9 cellular contexts compared by ENCODE assay signal in genomic region chr5:169584998-169585451, GRCh38. TPM values are rescaled to one million over a fixed set of nuclear protein-coding genes. Genes with fewer than 3 reads are reported as not detected.
A peak's percentile ranks its signal among the peaks of the same experiment; 100 is the strongest.
DNase-seq lines count a peak whose midpoint lies in the region; ATAC-seq, FAIRE-seq and TF ChIP-seq lines count a peak whose summit lies in the region.
"Had no signal": no experiment of that assay in that cellular context is flagged by ENCODE, and none has a peak within 500 bp of the region (broad histone marks: within the 10 kb centered on the region; RNA-seq: fewer than 3 reads in every experiment).

No MANE protein-coding gene starts in this region.

- DNase-seq in A549 (ENCODE audit: low read depth in 1 of 2, low spot score in 1 of 2) (no peak), GM12864 (ENCODE audit: low read depth) (no peak), activated B cell treated with CpG ODN at 0.5 μM for 24 hours (no peak), Peyer's patch (no peak), DMS79 (lab: John Stamatoyannopoulos, UW) (no peak)
- DNase-seq: heart right ventricle had no signal

- H3K4me1 Mint-ChIP-seq in activated B cell treated with CpG ODN at 0.5 μM for 24 hours = peaks cover 24% of the 10 kb centered on the region

- no peak overlapping the region for H3K27ac Mint-ChIP-seq in activated B cell treated with CpG ODN at 0.5 μM for 24 hours

- POLR2A ChIA-PET in A549 (lab: Yijun Ruan, JAX) = interaction anchor here (1.9 kb wide), 1 partner anchor 9 kb away, joined by 7 read pairs; no protein-coding TSS in a partner anchor
- POLR2A ChIA-PET in activated B cell treated with CpG ODN at 0.5 μM for 24 hours (lab: Charles Lee) = no interaction called here

- H3K27ac ChIP-seq in A549 (peak overlapping the region; percentile 84 to 95), Peyer's patch (no peak overlapping the region)

- no peaks in the 10 kb centered on the region for H3K9me3 ChIP-seq in A549
- H3K9me3 ChIP-seq in iPS-18c (ENCODE audit: control insufficient read depth, insufficient read depth, low read length) = no peaks in the 10 kb centered on the region
- no peaks in the 10 kb centered on the region for H3K9me3 ChIP-seq in Peyer's patch
- H3K9me3 ChIP-seq: heart right ventricle had no signal

- no peak for TF ChIP-seq RAD21 in A549 (conservative IDR thresholded peaks at IDR 0.05 in 1 of 2, IDR thresholded peaks at IDR 0.05 in 1 of 2)

- no peak for FAIRE-seq in A549 (lab: Jason Lieb, UNC)

- H3K9me3 Mint-ChIP-seq in activated B cell treated with CpG ODN at 0.5 μM for 24 hours = no peaks in the 10 kb centered on the region

- H3K4me1 ChIP-seq in A549 = peaks cover 48% of the 10 kb centered on the region
- peaks cover 0 to 6% (median 3%) of the 10 kb centered on the region in 4 donors for H3K4me1 ChIP-seq in Peyer's patch

- peak overlapping the region; percentile 89 for H3K4me2 ChIP-seq in A549

- CTCF ChIA-PET in A549 (lab: Yijun Ruan, JAX) = interaction anchor here (0.6 to 1.2 kb wide), 6 partner anchors 47 to 904 kb away, joined by 3 to 6 read pairs (median 3); partner anchors contain the start of gene INSYN2B
- CTCF ChIA-PET in activated B cell treated with CpG ODN at 0.5 μM for 24 hours (lab: Charles Lee) = no interaction called here

- H3K27me3 Mint-ChIP-seq in activated B cell treated with CpG ODN at 0.5 μM for 24 hours = peaks cover 3% of the 10 kb centered on the region

- H3K36me3 ChIP-seq in Peyer's patch = peaks cover 0 to 3% (median 0%) of the 10 kb centered on the region in 3 donors

- TF ChIP-seq EP300 in A549 (IDR thresholded peaks at IDR 0.05) = no peak

- TF ChIP-seq POLR2A in A549 (IDR thresholded peaks at IDR 0.05; ENCODE audit: low read length) (no peak), Peyer's patch (IDR thresholded peaks at IDR 0.05) (no peak)

- H3K4me3 ChIP-seq in A549 (peak overlapping the region; percentile 83), GM12864 (ENCODE audit: low read depth, low read length) (peak overlapping the region; percentile 95), iPS-18c (ENCODE audit: insufficient read depth, low read depth, low read length) (peak overlapping the region; percentile 91), Peyer's patch (peak overlapping the region in 1 of 4 donors; percentile 88)

- ATAC-seq in A549 = no peak
- no peak for ATAC-seq in activated B cell treated with CpG ODN at 0.5 μM for 24 hours (ENCODE audit: low read depth)
- ATAC-seq in HG02759 (IDR thresholded peaks at IDR 0.05; ENCODE audit: unreplicated experiment) = no peak
- ATAC-seq in GM18907 (IDR thresholded peaks at IDR 0.05; ENCODE audit: unreplicated experiment) = no peak
- ATAC-seq: heart right ventricle had no signal

- 29% methylated on average over 5 of the region's 5 CpGs for WGBS in A549 (ENCODE audit: missing lambda C conversion rate)

- no peaks in the 10 kb centered on the region for H3K27me3 ChIP-seq in Peyer's patch

- peaks cover 25% of the 10 kb centered on the region for H3K36me3 Mint-ChIP-seq in activated B cell treated with CpG ODN at 0.5 μM for 24 hours (ENCODE audit: low read depth)

- peak overlapping the region; percentile 99 for H3K4me3 Mint-ChIP-seq in activated B cell treated with CpG ODN at 0.5 μM for 24 hours

- intact Hi-C loops in activated B cell treated with CpG ODN at 0.5 μM for 24 hours (cut with micrococcal nuclease) = loop anchor here (5.0 kb wide), 3 partner anchors 67 to 1098 kb away; partner anchors contain the start of gene RARS1

- TF ChIP-seq CTCF in A549 (IDR thresholded peaks at IDR 0.05) (no peak), GM12864 (IDR thresholded peaks at IDR 0.05; ENCODE audit: low read depth, low read length, missing control alignments) (peak; percentile 9), activated B cell treated with CpG ODN at 0.5 μM for 24 hours (IDR thresholded peaks at IDR 0.05) (no peak), Peyer's patch (IDR thresholded peaks at IDR 0.05) (no peak)

TF ChIP-seq in A549, 52 proteins besides CTCF, POLR2A, EP300 and RAD21:
- TF ChIP-seq HOXB13 (CRISPR knock-in tag; IDR thresholded peaks at IDR 0.05; ENCODE audit: low read depth) = no peak
- TF ChIP-seq EHMT2 (IDR thresholded peaks at IDR 0.05; ENCODE audit: low read depth) = no peak
- no peak; a peak in 1 of 4 replicates for TF ChIP-seq CEBPB (IDR thresholded peaks at IDR 0.05)
- TF ChIP-seq MAX (IDR thresholded peaks at IDR 0.05) = 0 out of 2 replicates have a peak, but pooled peaks have one; percentile 32

RNA-seq across cellular contexts. Expression of gene SPDL1, which starts 1.5 kb away (rescaled TPM):
- polyA plus RNA-seq in A549 (2011; rRNA removed) = 62.1 and 103 TPM in 2 replicates
- polyA plus RNA-seq in A549 (2012; cell fraction: cytosol; rRNA removed) = 28.8 and 34.1 TPM in 2 replicates
- polyA plus RNA-seq in A549 (2012; cell fraction: nucleus; rRNA removed) = 19.8 and 35.2 TPM in 2 replicates
- polyA plus RNA-seq in A549 (2017; fragmentation: RNase III; extraction: RNeasy Plus Mini Kit Qiagen cat#74134 plus additional on column Dnase treatment) = 100 to 116 TPM (median 102 TPM) in 3 replicates
- 14.4 and 16.7 TPM in 2 replicates for polyA minus RNA-seq in A549 (2011; rRNA and poly(A)+ RNA removed)
- 13.3 and 20.6 TPM in 2 replicates for total RNA-seq in activated B cell treated with CpG ODN at 0.5 μM for 24 hours
- 10 to 100 TPM in 1 of 4 donors, 1 to 10 TPM in 3; 3.9 to 14.9 (median 6.6) TPM for total RNA-seq in Peyer's patch

RNA-seq across cellular contexts. Expression of gene DOCK2, which starts 52.0 kb away (rescaled TPM):
- polyA plus RNA-seq in A549 (2011; rRNA removed) = 1.3 and 2.1 TPM in 2 replicates
- 1.0 and 1.2 TPM in 2 replicates for polyA plus RNA-seq in A549 (2012; cell fraction: cytosol; rRNA removed)
- 1.4 and 2.4 TPM in 2 replicates for polyA plus RNA-seq in A549 (2012; cell fraction: nucleus; rRNA removed)
- polyA plus RNA-seq in A549 (2017; fragmentation: RNase III; extraction: RNeasy Plus Mini Kit Qiagen cat#74134 plus additional on column Dnase treatment) = 4.0 to 5.2 TPM (median 4.6 TPM) in 3 replicates
- 3.3 and 4.0 TPM in 2 replicates for polyA minus RNA-seq in A549 (2011; rRNA and poly(A)+ RNA removed)
- total RNA-seq in activated B cell treated with CpG ODN at 0.5 μM for 24 hours = 274 and 344 TPM in 2 replicates
- total RNA-seq in Peyer's patch = 100 to 1,000 TPM in 1 of 4 donors, 10 to 100 TPM in 3; 13.8 to 200 (median 17.8) TPM

Comparison
In these comparisons a context has a peak if more than half of its experiments do, and no peak if none do; other contexts are left out.
1. H3K27ac ChIP-seq: peak in A549 (2 of 2); none in Peyer's patch (0 of 4).